34 cellular contexts compared by ENCODE assay signal in genomic region chr4:8722556-8722955, GRCh38.
"Had no signal": no experiment of that assay in that cellular context is flagged by ENCODE, and none has a peak within 500 bp of the region (broad histone marks: within the 10 kb centered on the region; RNA-seq: fewer than 3 reads in every experiment).

No MANE protein-coding gene starts in this region.

- H3K27ac Mint-ChIP-seq: activated CD8-positive, alpha-beta T cell treated with anti-CD3 and anti-CD28 coated beads for 36 hours; activated naive CD4-positive, alpha-beta T cell treated with anti-CD3 and anti-CD28 coated beads for 36 hours; activated naive CD4-positive, alpha-beta T cell treated with anti-CD3 and anti-CD28 coated beads, Interleukin-2, amount 50 U/mL, for 72 hours; activated T-cell treated with anti-CD3 and anti-CD28 coated beads, Interleukin-2, amount 50 U/mL, for 72 hours; activated T-helper 17 cell treated with anti-CD3 and anti-CD28 coated beads, Interleukin-2, amount 50 U/mL, for 72 hours had no signal

- H3K4me2 ChIP-seq: PC-9 had no signal

- FAIRE-seq: astrocyte had no signal

- H3K36me3 Mint-ChIP-seq: activated naive CD4-positive, alpha-beta T cell treated with anti-CD3 and anti-CD28 coated beads, Interleukin-2, amount 50 U/mL, for 72 hours had no signal

- ATAC-seq: activated CD8-positive, alpha-beta T cell treated with anti-CD3 and anti-CD28 coated beads for 36 hours; activated naive CD4-positive, alpha-beta T cell treated with anti-CD3 and anti-CD28 coated beads, Interleukin-2, amount 50 U/mL, for 72 hours; activated T-cell treated with anti-CD3 and anti-CD28 coated beads, Interleukin-2, amount 50 U/mL, for 72 hours; activated T-helper 17 cell treated with anti-CD3 and anti-CD28 coated beads, Interleukin-2, amount 50 U/mL, for 72 hours; body of pancreas; Right ventricle myocardium inferior had no signal

- DNase-seq: activated CD4-positive, alpha-beta T cell treated with anti-CD3 and anti-CD28 coated beads for 1 hour; activated CD4-positive, alpha-beta T cell treated with anti-CD3 and anti-CD28 coated beads for 48 hours; activated CD4-positive, CD25-positive, alpha-beta regulatory T cell; activated CD8-positive, alpha-beta T cell treated with anti-CD3 and anti-CD28 coated beads for 36 hours; activated gamma-delta T cell treated with Interleukin-2 at 50 U/mL for 16 hours; activated naive CD4-positive, alpha-beta T cell treated with anti-CD3 and anti-CD28 coated beads for 36 hours; activated T-cell treated with anti-CD3 and anti-CD28 coated beads, Interleukin-2, amount 50 U/mL, for 1 hour; activated T-cell treated with anti-CD3 and anti-CD28 coated beads, Interleukin-2, amount 50 U/mL, for 72 hours; Kasumi-1; KG1; MM.1S; MV-4-11; NCI-H1092; NCI-H1436 treated with DMSO at 0.1 percent for 48 hours; NCI-H1694 treated with DMSO at 0.1 percent for 48 hours; NCI-H2029; NCI-H345; NCI-H524 treated with DMSO at 0.1 percent for 48 hours; NK-92 treated with Interleukin-12 subunit alpha and Interleukin-12 subunit beta, amount 100 ng/mL, for 24 hours; PC-9; SIG-M5; SW 1271; T-helper 1 cell; T-helper 2 cell; T-helper 9 cell had no signal

- H2AFZ ChIP-seq: PC-9 had no signal

- H3K9me3 ChIP-seq: adrenal gland, body of pancreas, breast epithelium had no signal

- H3K27me3 Mint-ChIP-seq: activated CD8-positive, alpha-beta T cell treated with anti-CD3 and anti-CD28 coated beads for 36 hours had no signal

- H3K4me1 ChIP-seq: adrenal gland, breast epithelium had no signal

- H3K4me3 ChIP-seq: adrenal gland, body of pancreas, breast epithelium, PC-9 had no signal

- H3K4me3 Mint-ChIP-seq: activated CD8-positive, alpha-beta T cell treated with anti-CD3 and anti-CD28 coated beads for 36 hours; activated naive CD4-positive, alpha-beta T cell treated with anti-CD3 and anti-CD28 coated beads for 36 hours; activated T-cell treated with anti-CD3 and anti-CD28 coated beads, Interleukin-2, amount 50 U/mL, for 72 hours; activated T-helper 17 cell treated with anti-CD3 and anti-CD28 coated beads, Interleukin-2, amount 50 U/mL, for 72 hours had no signal

- H3K36me3 ChIP-seq: adrenal gland, breast epithelium had no signal

- H3K27ac ChIP-seq: adrenal gland, body of pancreas, breast epithelium, PC-9, RWPE1, VCaP had no signal

- H3K27me3 ChIP-seq: adrenal gland had no signal
